In genomic region chr4:22801391-22801790, GRCh38 we compare ENCODE assay signal across 27 cellular contexts.
"Had no signal": no experiment of that assay in that cellular context is flagged by ENCODE, and none has a peak within 500 bp of the region (broad histone marks: within the 10 kb centered on the region; RNA-seq: fewer than 3 reads in every experiment).

No MANE protein-coding gene starts in this region.

- H3K36me3 ChIP-seq: stomach, suprapubic skin, thoracic aorta, thyroid gland, tibial artery, tibial nerve, transverse colon, upper lobe of left lung, upper lobe of right lung, uterus, vagina had no signal

- H3K27ac ChIP-seq: stomach, suprapubic skin, testis, thoracic aorta, thyroid gland, tibial artery, tibial nerve, transverse colon, upper lobe of left lung, upper lobe of right lung, uterus, vagina had no signal

- H3K4me3 ChIP-seq: stomach, suprapubic skin, testis, thoracic aorta, thyroid gland, tibial artery, tibial nerve, transverse colon, upper lobe of left lung, upper lobe of right lung, uterus, vagina had no signal

- H3K27me3 ChIP-seq: stomach, suprapubic skin, testis, thyroid gland, tibial artery, tibial nerve, transverse colon, upper lobe of left lung, upper lobe of right lung, uterus, vagina had no signal

- H3K4me1 ChIP-seq: stomach, suprapubic skin, testis, thyroid gland, tibial artery, tibial nerve, transverse colon, upper lobe of left lung, upper lobe of right lung, uterus, vagina had no signal

- ATAC-seq: stimulated activated effector memory CD8-positive, alpha-beta T cell treated with anti-CD3 and anti-CD28 coated beads, Interleukin-12 subunit alpha, Interleukin-12 subunit beta, amount 100 ng/mL, for 72 hours; stimulated activated memory B cell treated with anti-CD40 and anti-IgM and Interleukin-4, amounts not matched to agents 10 μg/mL and 1 μg/mL and 100 μg/mL, for 72 hours; stimulated activated naive B cell treated with anti-CD40 and anti-IgM and Interleukin-4, amounts not matched to agents 10 μg/mL and 1 μg/mL and 100 μg/mL, for 72 hours; stimulated activated naive CD8-positive, alpha-beta T cell treated with anti-CD3 and anti-CD28 coated beads, Interleukin-15, amount 100 ng/mL, for 72 hours; stimulated activated naive CD8-positive, alpha-beta T cell treated with anti-CD3 and anti-CD28 coated beads, Interleukin-15, Interleukin-2, amounts not matched to agents 100 U/mL and 50 U/mL, for 24 hours; upper lobe of right lung had no signal

- DNase-seq: stimulated activated CD4-positive, alpha-beta T cell treated with anti-CD3 and anti-CD28 coated beads, Interleukin-2, amount 100 ng/mL, for 48 hours; stimulated activated CD4-positive, alpha-beta T cell treated with anti-CD3 and anti-CD28 coated beads, Interleukin-4, amount 100 ng/mL, for 1 hour; stimulated activated CD4-positive, alpha-beta T cell treated with anti-CD3 and anti-CD28 coated beads, Interleukin-4, amount 100 ng/mL, for 24 hours; stimulated activated CD4-positive, alpha-beta T cell treated with anti-CD3 and anti-CD28 coated beads, Interleukin-4, amount 100 ng/mL, for 4 hours; stimulated activated CD8-positive, alpha-beta memory T cell treated with anti-CD3 and anti-CD28 coated beads, Interleukin-4, amount 100 ng/mL, for 48 hours; stimulated activated naive B cell treated with anti-CD40 and anti-IgM and Interleukin-4, amounts not matched to agents 10 μg/mL and 1 μg/mL and 100 μg/mL, for 72 hours; stimulated activated naive CD4-positive, alpha-beta T cell; stimulated activated naive CD4-positive, alpha-beta T cell treated with Interleukin-2 at 50 U/mL for 16 hours; stimulated activated naive CD8-positive, alpha-beta T cell treated with anti-CD3 and anti-CD28 coated beads, Interleukin-15, amount 100 ng/mL, for 72 hours; stimulated activated naive CD8-positive, alpha-beta T cell treated with anti-CD3 and anti-CD28 coated beads, Interleukin-15, Interleukin-2, amounts not matched to agents 100 U/mL and 50 U/mL, for 24 hours; stomach; substantia nigra; testis; thyroid gland; tibial artery; transverse colon; trophoblast cell; upper lobe of left lung; upper lobe of right lung; uterus had no signal

- H3K9me3 ChIP-seq: stomach, suprapubic skin, testis, thoracic aorta, thyroid gland, tibial artery, tibial nerve, transverse colon, upper lobe of left lung, upper lobe of right lung, uterus, vagina had no signal

- FAIRE-seq: urothelium cell line had no signal
